18 cellular contexts compared by ENCODE assay signal in genomic region chr7:101939136-101939695, GRCh38.
DNase-seq lines count a peak whose midpoint lies in the region; ATAC-seq, FAIRE-seq and TF ChIP-seq lines count a peak whose summit lies in the region.
"Had no signal": no experiment of that assay in that cellular context is flagged by ENCODE, and none has a peak within 500 bp of the region (broad histone marks: within the 10 kb centered on the region; RNA-seq: fewer than 3 reads in every experiment).

No MANE protein-coding gene starts in this region.

- 94% methylated on average over 8 of the region's 8 CpGs for WGBS in K562 (ENCODE audit: insufficient coverage, low coverage, missing lambda C conversion rate)

- no peak for FAIRE-seq in K562 (lab: Jason Lieb, UNC)
- FAIRE-seq: pancreas had no signal

- H2AFZ ChIP-seq in K562 (ENCODE audit: low read depth, low read length), result no peak overlapping the region

- no peak for DNase-seq in left ventricle myocardium inferior
- DNase-seq in cardiac septum (ENCODE audit: low spot score), result no peak
- DNase-seq in K562 (ENCODE audit: extremely low read depth in 1 of 4, low spot score in 3 of 4), result no peak
- no peak for DNase-seq in effector memory CD4-positive, alpha-beta T cell
- DNase-seq in mucosa of gallbladder (ENCODE audit: low spot score), result no peak
- DNase-seq in left cardiac atrium, result no peak
- DNase-seq in activated CD8-positive, alpha-beta memory T cell treated with anti-CD3 and anti-CD28 coated beads, Interleukin-2, amount 50 U/mL, for 4 hours, result no peak
- DNase-seq: activated CD4-positive, CD25-positive, alpha-beta regulatory T cell treated with anti-CD3 and anti-CD28 coated beads, Interleukin-2, amount 50 U/mL, for 72 hours; activated CD8-positive, alpha-beta memory T cell treated with anti-CD3 and anti-CD28 coated beads, Interleukin-2, amount 10 ng/mL, durations not matched to agents 7 days and 5 days; activated gamma-delta T cell treated with Interleukin-2 at 50 U/mL for 16 hours; CD4-positive, alpha-beta T cell; HCEC 1CT; left colon; NCI-H1105; pancreas; thyroid gland had no signal

- H3K79me2 ChIP-seq in K562 (ENCODE audit: control insufficient read depth, insufficient read depth, low read length), result peaks cover 50% of the 10 kb centered on the region

- ATAC-seq in HG03342 (IDR thresholded peaks at IDR 0.05; ENCODE audit: unreplicated experiment) (peak; percentile 62), K562 (no peak), left cardiac atrium (no peak)
- ATAC-seq: activated CD8-positive, alpha-beta memory T cell treated with anti-CD3 and anti-CD28 coated beads, Interleukin-2, amount 10 ng/mL, durations not matched to agents 7 days and 5 days; left colon; pancreas had no signal

- peaks cover 18% of the 10 kb centered on the region; the same call in 1 of the 2 replicates for H4K20me1 ChIP-seq in K562 (replicated peaks; ENCODE audit: control insufficient read depth, insufficient read depth, low read length)

- TF ChIP-seq CTCF in left ventricle myocardium inferior (IDR thresholded peaks at IDR 0.05; ENCODE audit: borderline replicate concordance) (no peak), K562 (IDR thresholded peaks at IDR 0.05 in 2 of 3, conservative IDR thresholded peaks at IDR 0.05 in 1 of 3; ENCODE audit: insufficient read depth in 2 of 3, low read depth in 1 of 3, low read length in 3 of 3) (no peak)

- no peaks in the 10 kb centered on the region for H3K9me1 ChIP-seq in K562 (ENCODE audit: control insufficient read depth, insufficient read depth, low read length)

- H3K4me1 ChIP-seq in left ventricle myocardium inferior (peaks cover 82% of the 10 kb centered on the region), K562 (replicated peaks in 1 of 2; ENCODE audit: control insufficient read depth in 2 of 2, insufficient read depth in 2 of 2, low read length in 2 of 2) (peaks cover 21 to 24% of the 10 kb centered on the region in 2 experiments)
- no peaks in the 10 kb centered on the region for H3K4me1 ChIP-seq in effector memory CD4-positive, alpha-beta T cell (ENCODE audit: control insufficient read depth, insufficient read depth, low read length, poor library complexity, severe bottlenecking)

- POLR2A ChIA-PET in K562 (lab: Yijun Ruan, JAX), result interaction anchor here (1.6 kb wide), 1 partner anchor 37 kb away, joined by 5 read pairs; no protein-coding TSS in a partner anchor

- H3K27ac ChIP-seq in left ventricle myocardium inferior (replicated peaks) (peak overlapping the region; percentile 84), K562 (ENCODE audit: extremely low read depth, low read depth, low read length) (no peak overlapping the region)
- no peak overlapping the region for H3K27ac ChIP-seq in effector memory CD4-positive, alpha-beta T cell (ENCODE audit: insufficient read depth, low read length, poor library complexity, severe bottlenecking)
- H3K27ac ChIP-seq: pancreas, skin epidermis, thyroid gland had no signal

- TF ChIP-seq POLR2A in K562 (conservative IDR thresholded peaks at IDR 0.05), result no peak

- H3K9me3 ChIP-seq in left ventricle myocardium inferior (replicated peaks) (no peaks in the 10 kb centered on the region), K562 (replicated peaks; ENCODE audit: control insufficient read depth, insufficient read depth, low read depth, low read length) (no peaks in the 10 kb centered on the region)
- H3K9me3 ChIP-seq in effector memory CD4-positive, alpha-beta T cell (ENCODE audit: control insufficient read depth, low read length), result no peaks in the 10 kb centered on the region
- H3K9me3 ChIP-seq: pancreas, thyroid gland had no signal

- in situ Hi-C loops in K562 (cut with MboI), result no loop called here

- no peak overlapping the region for H3K9ac ChIP-seq in K562 (ENCODE audit: insufficient read depth in 1 of 2, low read depth in 2 of 2, low read length in 2 of 2)

- intact Hi-C loops in left ventricle myocardium inferior (cut with micrococcal nuclease) (no loop called here), cardiac septum (cut with DNase I) (loop anchor here (5.0 kb wide), 1 partner anchor 122 kb away; the partner anchor contains the start of gene CUX1), K562 (cut with micrococcal nuclease) (no loop called here), left cardiac atrium (cut with DNase I) (no loop called here)

- no peaks in the 10 kb centered on the region for H3K27me3 ChIP-seq in left ventricle myocardium inferior (ENCODE audit: low read depth)
- H3K27me3 ChIP-seq in K562 (ENCODE audit: control insufficient read depth in 2 of 2, insufficient read depth in 2 of 2, low read length in 2 of 2), result no peaks in the 10 kb centered on the region
- H3K27me3 ChIP-seq in effector memory CD4-positive, alpha-beta T cell (replicated peaks; ENCODE audit: control insufficient read depth, insufficient read depth, low read length, poor library complexity, severe bottlenecking), result no peaks in the 10 kb centered on the region
- H3K27me3 ChIP-seq: pancreas, thyroid gland had no signal

- CTCF ChIA-PET in K562 (lab: Yijun Ruan, JAX; ENCODE audit: low intra/inter-chr PET ratio), result no interaction called here

- no peak for TF ChIP-seq EP300 in K562 (IDR thresholded peaks at IDR 0.05; ENCODE audit: low read length)

- H3K36me3 ChIP-seq in left ventricle myocardium inferior (no peaks in the 10 kb centered on the region), K562 (ENCODE audit: control insufficient read depth, insufficient read depth, low read length) (peaks cover 3% of the 10 kb centered on the region; the same call in 2 of the 3 replicates)
- no peaks in the 10 kb centered on the region for H3K36me3 ChIP-seq in effector memory CD4-positive, alpha-beta T cell (ENCODE audit: control insufficient read depth, insufficient read depth, low read length)
- H3K36me3 ChIP-seq: pancreas, thyroid gland had no signal

- H3K4me3 ChIP-seq in left ventricle myocardium inferior (no peak overlapping the region), K562 (no peak overlapping the region)
- H3K4me3 ChIP-seq in effector memory CD4-positive, alpha-beta T cell (ENCODE audit: insufficient read depth, low read depth, low read length, poor library complexity, severe bottlenecking), result no peak overlapping the region
- H3K4me3 ChIP-seq: pancreas, skin epidermis, thyroid gland had no signal

- no peak for TF ChIP-seq RAD21 in K562 (CRISPR knock-in tag; conservative IDR thresholded peaks at IDR 0.05 in 1 of 2, IDR thresholded peaks at IDR 0.05 in 1 of 2)

- no peak overlapping the region for H3K4me2 ChIP-seq in K562 (ENCODE audit: insufficient read depth, low read length)

- BruUV-seq in K562 (replicated peaks; lab: Mats Ljungman, UMichigan), result no TSS peak

TF ChIP-seq in K562, 482 proteins besides CTCF, POLR2A, EP300 and RAD21:
- TF ChIP-seq ZBTB8A (IDR thresholded peaks at IDR 0.05; ENCODE audit: partially characterized antibody), result no peak
- no peak for TF ChIP-seq MIER1 (IDR thresholded peaks at IDR 0.05; ENCODE audit: low read depth)
- TF ChIP-seq ZNF146 (CRISPR knock-in tag; IDR thresholded peaks at IDR 0.05; ENCODE audit: unreplicated experiment), result peak; percentile 35
